8 cellular contexts compared by ENCODE assay signal in the genomic region with DNA sequence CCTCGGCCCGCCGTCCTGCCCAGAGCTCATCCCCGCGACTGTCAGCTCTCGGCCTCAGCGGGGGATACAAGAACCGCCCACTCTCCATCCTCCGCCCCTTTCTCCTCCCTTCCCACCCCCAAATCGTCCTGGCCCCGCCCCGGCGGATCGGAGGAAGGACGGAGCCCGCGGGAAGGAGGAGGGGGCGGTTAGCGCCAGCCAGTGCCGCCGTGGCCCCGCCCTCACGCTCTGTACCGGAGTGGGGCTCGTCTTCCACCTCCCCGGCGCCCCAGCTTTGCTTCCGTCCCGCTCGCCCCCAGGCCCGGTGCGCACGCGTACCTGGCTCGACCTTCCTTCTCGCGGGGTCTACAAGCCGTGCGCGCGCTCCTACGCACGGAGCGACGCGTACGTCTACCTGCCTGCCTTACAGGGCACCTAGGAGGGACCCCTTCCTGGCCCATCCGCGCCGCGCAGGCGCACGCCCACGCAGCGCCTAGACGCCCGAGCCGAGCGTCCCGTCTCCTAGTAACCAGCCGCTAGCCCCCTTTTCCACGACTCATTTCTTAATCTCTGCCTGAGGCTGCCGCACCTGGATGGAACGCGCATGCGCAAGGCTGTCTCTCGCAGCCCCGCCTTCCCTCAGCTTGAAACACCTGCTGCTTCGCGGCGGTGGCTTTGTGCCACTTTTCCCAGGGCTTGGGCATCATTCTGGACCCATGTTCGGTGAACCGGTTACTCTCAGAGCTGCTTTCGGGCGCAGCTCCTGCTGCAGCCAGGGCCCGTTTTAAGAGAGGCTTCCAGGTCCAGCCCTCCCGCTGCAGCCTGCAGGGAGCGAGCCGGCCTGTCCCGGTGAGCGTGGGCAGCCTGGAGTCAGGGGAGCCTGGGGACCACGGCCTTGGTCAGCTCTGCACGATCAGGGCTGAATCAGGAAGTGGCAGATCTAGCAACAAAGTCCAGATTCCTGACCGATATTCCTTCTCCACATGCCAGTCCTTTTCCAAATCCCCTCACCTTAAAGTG. TPM values are rescaled to one million over a fixed set of nuclear protein-coding genes. Genes with fewer than 3 reads are reported as not detected.
DNase-seq lines count a peak whose midpoint lies in the region; ATAC-seq, FAIRE-seq and TF ChIP-seq lines count a peak whose summit lies in the region.

A gene with protein sequence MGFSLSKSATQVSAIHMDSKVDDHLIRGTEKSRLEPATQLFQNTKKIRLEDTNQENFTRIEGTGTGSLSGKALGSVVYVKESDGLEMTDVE (plus strand): TSS at position 598 of the 999 bp plus-strand sequence. CDS start 8,852 bp downstream, outside the sequence.

- H3K27me3 ChIP-seq in right cardiac atrium (ENCODE audit: control insufficient read depth, insufficient read depth) (no peaks in the 10 kb centered on the region), psoas muscle (ENCODE audit: insufficient read depth in 3 of 3, low read length in 2 of 3) (no peaks in the 10 kb centered on the region)

- TF ChIP-seq CTCF in psoas muscle (IDR thresholded peaks at IDR 0.05) = no peak

- peak within 1 kb of the TSS; percentile 97 for H3K4me3 Mint-ChIP-seq in T-helper 17 cell

- no peaks in the 10 kb centered on the region for H3K36me3 ChIP-seq in psoas muscle (ENCODE audit: insufficient read depth in 1 of 2, low read depth in 1 of 2)

- H3K27ac ChIP-seq in right cardiac atrium (ENCODE audit: low read length) (peak within 1 kb of the TSS; percentile 58), psoas muscle (peak within 1 kb of the TSS; percentile 46)

- peaks cover 2% of the 10 kb centered on the region for H3K36me3 Mint-ChIP-seq in T-helper 17 cell (ENCODE audit: low read depth)

- FAIRE-seq in GM18507 (lab: Jason Lieb, UNC) (peak; percentile 92), urothelium cell line (lab: Jason Lieb, UNC) (peak; percentile 79)

- H3K27ac Mint-ChIP-seq in T-helper 17 cell = peak within 1 kb of the TSS; percentile 96

- H3K9me3 ChIP-seq in T-helper 17 cell (ENCODE audit: control insufficient read depth, low read length, poor library complexity, severe bottlenecking) = no peaks in the 10 kb centered on the region
- no peaks in the 10 kb centered on the region for H3K9me3 ChIP-seq in right cardiac atrium (ENCODE audit: control insufficient read depth, low read length)
- no peaks in the 10 kb centered on the region for H3K9me3 ChIP-seq in psoas muscle

- H3K27me3 Mint-ChIP-seq in T-helper 17 cell = no peaks in the 10 kb centered on the region

- H3K4me1 ChIP-seq in right cardiac atrium (ENCODE audit: control insufficient read depth, insufficient read depth, low read length) (no peaks in the 10 kb centered on the region), psoas muscle (no peaks in the 10 kb centered on the region)

- intact Hi-C loops in right cardiac atrium (cut with DNase I) = loop anchor here in 1 of 4 donors (2.0 kb wide), 1 partner anchor 25 kb away; no protein-coding TSS in a partner anchor
- intact Hi-C loops in psoas muscle (cut with DNase I) = no loop called here

- ATAC-seq in HG02970 (IDR thresholded peaks at IDR 0.05; ENCODE audit: low FRiP score, unreplicated experiment) (peak; percentile 87), T-helper 17 cell (peak; percentile 89), right cardiac atrium (peak; percentile 99), psoas muscle (peak; percentile 92 to 98 (median 98))

- peak; percentile 77 for DNase-seq in GM18507 (ENCODE audit: extremely low spot score, insufficient read length, low read depth)
- peak; percentile 98 for DNase-seq in NCI-H187 (lab: John Stamatoyannopoulos, UW)
- peak; percentile 93 to 98 (median 98) for DNase-seq in T-helper 17 cell
- DNase-seq in anterior cingulate cortex (lab: John Stamatoyannopoulos, UW) = peak; percentile 76 to 96 (median 91)
- peak; percentile 93 to 97 (median 97) for DNase-seq in right cardiac atrium
- peak; percentile 93 for DNase-seq in psoas muscle
- peak; percentile 97 for DNase-seq in urothelium cell line (ENCODE audit: low spot score)

- peak within 1 kb of the TSS; percentile 72 for H3K4me3 ChIP-seq in right cardiac atrium (ENCODE audit: low read length)
- H3K4me3 ChIP-seq in psoas muscle = peak within 1 kb of the TSS; percentile 88

- H3K4me1 Mint-ChIP-seq in T-helper 17 cell = peaks cover 8% of the 10 kb centered on the region

- WGBS in right cardiac atrium = under 1% methylated on average over 82 of the region's 84 CpGs
- WGBS in psoas muscle, 3 donors = 0 to 1% (median 1%) methylated on average over 61 to 84 of the region's 84 CpGs

RNA-seq across cellular contexts. Expression of the gene that starts here (rescaled TPM):
- total RNA-seq in T-helper 17 cell (1 to 10 TPM; 2.4 to 2.7 TPM), right cardiac atrium (under 1 TPM in 2 of 4 donors, not detected in 2; 0.18 to 0.43 TPM), psoas muscle (not detected)
- polyA plus RNA-seq in right cardiac atrium (0.25 TPM), psoas muscle (under 1 TPM in 2 of 3 donors, not detected in 1; 0.05 to 0.16 TPM)

Comparison
In these comparisons a context has a peak if more than half of its experiments do, and no peak if none do; other contexts are left out.
1. Peak in every context shown above with its lines: DNase-seq, ATAC-seq, H3K4me3 ChIP-seq and H3K27ac ChIP-seq.
2. Peak in DNase-seq, ATAC-seq, H3K4me3 ChIP-seq and H3K27ac ChIP-seq in right cardiac atrium; RNA of the gene not detected or under 1 TPM.
3. Peak in DNase-seq, ATAC-seq, H3K4me3 ChIP-seq and H3K27ac ChIP-seq in psoas muscle; RNA of the gene not detected or under 1 TPM.